In the genomic region with DNA sequence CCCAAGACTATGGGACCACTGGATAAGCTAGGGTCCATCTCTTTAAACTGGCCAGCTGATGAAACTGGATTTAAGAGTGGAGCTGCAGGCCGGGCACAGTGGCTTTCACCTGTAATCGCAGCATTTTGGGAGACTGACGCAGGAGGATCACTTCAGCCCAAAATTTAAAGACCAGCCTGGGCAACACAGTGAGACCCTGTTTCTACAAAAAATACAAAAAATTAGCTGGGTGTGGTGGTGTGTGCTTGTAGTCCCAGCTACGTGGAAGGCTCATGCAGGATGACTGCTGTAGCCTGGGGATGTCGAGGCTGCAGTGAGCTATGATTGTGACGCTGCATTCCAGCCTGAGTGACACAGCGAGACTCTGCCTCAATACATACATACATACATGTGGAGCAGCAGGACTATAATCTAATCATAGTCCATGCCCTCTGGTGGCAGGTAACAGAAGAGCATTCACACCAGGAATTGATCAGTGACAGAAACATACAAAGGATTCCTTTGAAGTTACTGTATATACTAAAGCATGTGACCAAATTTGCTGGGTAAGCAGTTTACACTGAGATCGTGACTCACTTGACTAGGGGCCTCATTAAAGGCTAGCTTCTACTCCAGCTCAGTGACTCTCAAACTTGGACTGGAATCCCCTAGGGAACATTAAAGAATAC, we compare ENCODE assay signal across 9 cellular contexts.
DNase-seq lines count a peak whose midpoint lies in the region; ATAC-seq and TF ChIP-seq lines count a peak whose summit lies in the region.
"Had no signal": no experiment of that assay in that cellular context is flagged by ENCODE, and none has a peak within 500 bp of the region (broad histone marks: within the 10 kb centered on the region; RNA-seq: fewer than 3 reads in every experiment).

No MANE protein-coding gene starts in this region.

- no peak overlapping the region for H3K4me3 Mint-ChIP-seq in Calu3 (ENCODE audit: low read depth, unreplicated experiment)
- H3K4me3 Mint-ChIP-seq in osteocyte (ENCODE audit: unreplicated experiment): no peak overlapping the region
- H3K4me3 Mint-ChIP-seq: naive B cell had no signal

- no peak for ATAC-seq in GM18870 (IDR thresholded peaks at IDR 0.05; ENCODE audit: unreplicated experiment)

- POLR2A ChIA-PET in HEK293T (lab: Yijun Ruan, JAX): interaction anchor here (1.2 kb wide), 1 partner anchor 144 kb away, joined by 3 read pairs; the partner anchor contains the start of gene CTPS1

- BruUV-seq in Calu3 (replicated peaks; lab: Mats Ljungman, UMichigan): no TSS peak

- TF ChIP-seq CTCF in Calu3 (IDR thresholded peaks at IDR 0.05; ENCODE audit: unreplicated experiment): peak; percentile 58
- peak; percentile 78 for TF ChIP-seq CTCF in epithelial cell of esophagus (IDR thresholded peaks at IDR 0.05; ENCODE audit: insufficient read depth, low read depth, low read length, missing control alignments)
- peak; percentile 63 for TF ChIP-seq CTCF in osteocyte (IDR thresholded peaks at IDR 0.05)

- CTCF ChIA-PET in Calu3 (lab: Charles Lee) (interaction anchor here (0.6 to 1.6 kb wide), 5 partner anchors 13 to 121 kb away, joined by 3 to 11 read pairs (median 4); no protein-coding TSS in a partner anchor), HEK293T (lab: Yijun Ruan, JAX) (interaction anchor here (0.6 to 1.1 kb wide), 4 partner anchors 16 to 83 kb away, joined by 3 to 5 read pairs (median 3); no protein-coding TSS in a partner anchor)

- H3K27ac Mint-ChIP-seq in Calu3 (ENCODE audit: unreplicated experiment): no peak overlapping the region
- H3K27ac Mint-ChIP-seq in osteocyte (ENCODE audit: unreplicated experiment): peak overlapping the region; percentile 16

- H3K4me1 Mint-ChIP-seq in Calu3 (ENCODE audit: low read depth, unreplicated experiment) (peaks cover 9% of the 10 kb centered on the region), osteocyte (ENCODE audit: unreplicated experiment) (peaks cover 9% of the 10 kb centered on the region)

- intact Hi-C loops in Calu3 (cut with micrococcal nuclease; ENCODE audit: unreplicated experiment): loop anchor here (2.0 to 10.0 kb wide), 3 partner anchors 14 to 114 kb away; no protein-coding TSS in a partner anchor

- no peak overlapping the region for H3K4me3 ChIP-seq in epithelial cell of esophagus (ENCODE audit: low read length)

- DNase-seq in Calu3 (peak; percentile 73), HEK293T (ENCODE audit: extremely low spot score) (peak; percentile 51), RPMI8226 (peak; percentile 40), epithelial cell of esophagus (ENCODE audit: low read depth) (peak; percentile 86), osteocyte (ENCODE audit: extremely low spot score, unreplicated experiment) (no peak), NCI-H524 treated with DMSO at 0.1 percent for 48 hours (lab: John Stamatoyannopoulos, UW) (no peak), NCI-H1048 (lab: John Stamatoyannopoulos, UW) (no peak)
- DNase-seq: naive B cell had no signal

- H3K9me3 Mint-ChIP-seq in Calu3 (ENCODE audit: low read depth, unreplicated experiment): no peaks in the 10 kb centered on the region
- H3K9me3 Mint-ChIP-seq in osteocyte (ENCODE audit: unreplicated experiment): no peaks in the 10 kb centered on the region
- H3K9me3 Mint-ChIP-seq: naive B cell had no signal

- H3K36me3 Mint-ChIP-seq in Calu3 (ENCODE audit: insufficient read depth, unreplicated experiment) (no peaks in the 10 kb centered on the region), osteocyte (ENCODE audit: unreplicated experiment) (peaks cover 7% of the 10 kb centered on the region)

- H3K27me3 Mint-ChIP-seq in Calu3 (ENCODE audit: unreplicated experiment): no peaks in the 10 kb centered on the region
- H3K27me3 Mint-ChIP-seq in osteocyte (ENCODE audit: unreplicated experiment): no peaks in the 10 kb centered on the region
- H3K27me3 Mint-ChIP-seq: naive B cell had no signal

TF ChIP-seq in HEK293T, 16 proteins besides CTCF, POLR2A, EP300 and RAD21:
- TF ChIP-seq PKNOX1 (IDR thresholded peaks at IDR 0.05) (peak; percentile 65), TARDBP (IDR thresholded peaks at IDR 0.05) (no peak)

Comparison
In these comparisons a context has a peak if more than half of its experiments do, and no peak if none do; other contexts are left out.
1. DNase-seq: peak in Calu3 (single experiment), HEK293T (single experiment), RPMI8226 (single experiment) and epithelial cell of esophagus (single experiment); none in osteocyte (single experiment), NCI-H524 treated with DMSO at 0.1 percent for 48 hours (single experiment) and NCI-H1048 (single experiment).
2. Peak in every context shown above with its lines, with median percentiles within 50 percentile points of each other: CTCF ChIP-seq.